ENCODE assay signal across 16 cellular contexts in genomic region chr9:133970581-133970900, GRCh38. TPM values are rescaled to one million over a fixed set of nuclear protein-coding genes. Genes with fewer than 3 reads are reported as not detected.
DNase-seq lines count a peak whose midpoint lies in the region; ATAC-seq, FAIRE-seq and TF ChIP-seq lines count a peak whose summit lies in the region.
"Had no signal": no experiment of that assay in that cellular context is flagged by ENCODE, and none has a peak within 500 bp of the region (broad histone marks: within the 10 kb centered on the region; RNA-seq: fewer than 3 reads in every experiment).

No MANE protein-coding gene starts in this region.

- H3K4me3 ChIP-seq in right atrium auricular region (no peak overlapping the region), kidney (ENCODE audit: low read length in 2 of 2) (no peak overlapping the region)
- H3K4me3 ChIP-seq: PC-9 had no signal

- no peaks in the 10 kb centered on the region for H3K4me1 ChIP-seq in right atrium auricular region
- peaks cover 30 to 42% of the 10 kb centered on the region in 2 donors for H3K4me1 ChIP-seq in kidney (ENCODE audit: control insufficient read depth in 1 of 2, insufficient read depth in 1 of 2, low read depth in 1 of 2, low read length in 2 of 2)

- no peak overlapping the region for H3K9ac ChIP-seq in kidney (ENCODE audit: low read length in 2 of 2)

- no peaks in the 10 kb centered on the region for H3K27me3 ChIP-seq in right atrium auricular region

- TF ChIP-seq CTCF in right atrium auricular region (IDR thresholded peaks at IDR 0.05): no peak
- TF ChIP-seq CTCF in RWPE1 (conservative IDR thresholded peaks at IDR 0.05; ENCODE audit: low read depth): no peak
- TF ChIP-seq CTCF in kidney (IDR thresholded peaks at IDR 0.05; ENCODE audit: borderline replicate concordance, extremely low read depth, insufficient read depth): no peak

- H3K27ac ChIP-seq in right atrium auricular region (no peak overlapping the region), RWPE1 (peak overlapping the region; percentile 75), kidney (ENCODE audit: low read depth in 2 of 2, low read length in 2 of 2) (no peak overlapping the region)
- H3K27ac ChIP-seq: PC-9 had no signal

- CTCF ChIA-PET in RWPE1 (lab: Yijun Ruan, JAX): no interaction called here

- H3K9me3 ChIP-seq in right atrium auricular region (no peaks in the 10 kb centered on the region), kidney (ENCODE audit: control insufficient read depth in 1 of 2, low read length in 2 of 2) (no peaks in the 10 kb centered on the region)

- no peak for ATAC-seq in Right ventricle myocardium inferior
- ATAC-seq: HCT116 had no signal

- no peak for FAIRE-seq in kidney (lab: Jason Lieb, UNC)
- FAIRE-seq: GM12891 had no signal

- intact Hi-C loops in Right ventricle myocardium inferior (cut with DNase I) (no loop called here), kidney (cut with DNase I) (no loop called here), posterior vena cava (cut with DNase I) (loop anchor here in 1 of 2 donors (5.0 kb wide), 1 partner anchor 1922 kb away; no protein-coding TSS in a partner anchor)

- DNase-seq in Right ventricle myocardium inferior (ENCODE audit: missing footprints) (peak; percentile 66), right atrium auricular region (ENCODE audit: low spot score) (no peak), RWPE1 (ENCODE audit: low spot score) (no peak), kidney (peak; percentile 37), posterior vena cava (ENCODE audit: low spot score) (peak; percentile 54), CD1c-positive myeloid dendritic cell (ENCODE audit: extremely low spot score) (no peak), NOMO-1 treated with DMSO at 0.1 percent for 48 hours (lab: John Stamatoyannopoulos, UW; ENCODE audit: unreplicated experiment) (no peak), NCI-H146 (lab: John Stamatoyannopoulos, UW) (no peak)
- DNase-seq: 8988T, Calu3, DMS79, NCI-H1436, PC-9, SHP77 had no signal

- POLR2A ChIA-PET in RWPE1 (lab: Yijun Ruan, JAX; ENCODE audit: low non-redundant PET): no interaction called here

- H3K36me3 ChIP-seq in right atrium auricular region: no peaks in the 10 kb centered on the region
- H3K36me3 ChIP-seq in kidney (ENCODE audit: control insufficient read depth in 1 of 2, insufficient read depth in 2 of 2, low read length in 2 of 2): no peaks in the 10 kb centered on the region

RNA-seq across cellular contexts. Expression of gene VAV2, which starts 21.6 kb away (rescaled TPM):
- total RNA-seq in Right ventricle myocardium inferior: 7.6 TPM
- total RNA-seq in right atrium auricular region: 1 to 10 TPM; 3.4 to 6.0 TPM
- total RNA-seq in kidney: 47.1 TPM
- polyA plus RNA-seq in kidney (ENCODE audit: insufficient read depth, low read depth, low replicate concordance): 22.3 TPM
- total RNA-seq in posterior vena cava: 10 to 100 TPM; 12.9 to 17.9 TPM

RNA-seq across cellular contexts. Expression of gene BRD3OS, which starts 54.7 kb away (rescaled TPM):
- total RNA-seq in Right ventricle myocardium inferior (6.2 TPM), right atrium auricular region (10 to 100 TPM in 1 of 2 donors, 1 to 10 TPM in 1; 7.8 to 11.2 TPM), kidney (24.4 TPM), posterior vena cava (10 to 100 TPM; 11.9 to 14.3 TPM)
- 16.5 TPM for polyA plus RNA-seq in kidney (ENCODE audit: insufficient read depth, low read depth, low replicate concordance)

Comparison
In these comparisons a context has a peak if more than half of its experiments do, and no peak if none do; other contexts are left out.
1. DNase-seq: peak in Right ventricle myocardium inferior (single experiment), kidney (single experiment) and posterior vena cava (single experiment); none in right atrium auricular region (single experiment), RWPE1 (single experiment), CD1c-positive myeloid dendritic cell (single experiment), NOMO-1 treated with DMSO at 0.1 percent for 48 hours (single experiment) and NCI-H146 (single experiment).